1 cellular context compared by ENCODE assay signal in genomic region chr5:72383280-72384205, GRCh38.
TF ChIP-seq lines count a peak whose summit lies in the region.

No MANE protein-coding gene starts in this region.

TF ChIP-seq in K562, 482 proteins besides CTCF, POLR2A, EP300 and RAD21 (continued from another document):
- TF ChIP-seq MGA (IDR thresholded peaks at IDR 0.05): peak; percentile 50
- TF ChIP-seq L3MBTL2 (IDR thresholded peaks at IDR 0.05): 0 out of 2 replicates have a peak, but pooled peaks have one; percentile 20
- no peak for TF ChIP-seq CREB1 (IDR thresholded peaks at IDR 0.05)
- TF ChIP-seq CREB1 (CRISPR knock-in tag; IDR thresholded peaks at IDR 0.05): no peak
- no peak for TF ChIP-seq SIN3B (IDR thresholded peaks at IDR 0.05; ENCODE audit: low read depth)
- TF ChIP-seq TSC22D4 (tag; IDR thresholded peaks at IDR 0.05): no peak
- no peak for TF ChIP-seq GABPA (tag; conservative IDR thresholded peaks at IDR 0.05; ENCODE audit: low read depth)
- TF ChIP-seq RB1 (IDR thresholded peaks at IDR 0.05; ENCODE audit: low read depth): no peak
- TF ChIP-seq LCOR (CRISPR knock-in tag; IDR thresholded peaks at IDR 0.05): no peak
- TF ChIP-seq FOS (IDR thresholded peaks at IDR 0.05; ENCODE audit: extremely low read depth, insufficient read length): no peak
- TF ChIP-seq ZZZ3 (IDR thresholded peaks at IDR 0.05): no peak
TF ChIP-seq in K562: peak in this region for 2.
